11 cellular contexts compared by ENCODE assay signal in the genomic region with DNA sequence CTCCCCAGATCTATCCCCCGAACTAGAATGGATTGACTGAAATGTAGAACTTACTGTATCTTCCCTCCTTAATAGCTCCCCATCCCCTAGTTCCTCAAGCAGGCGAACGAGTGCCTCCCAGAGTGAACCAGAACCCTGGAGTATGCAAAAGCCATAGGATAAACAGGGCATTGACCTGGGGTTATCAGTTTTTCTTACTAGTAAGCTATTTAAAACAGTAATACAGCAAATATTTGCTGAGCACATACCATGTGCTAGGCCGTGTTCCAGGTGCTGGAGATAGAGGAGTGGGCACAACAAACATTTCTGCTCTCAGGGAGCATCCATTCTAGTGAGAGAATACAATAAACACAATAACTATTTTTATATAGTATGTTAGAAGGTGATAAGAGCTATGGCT. TPM values are rescaled to one million over a fixed set of nuclear protein-coding genes. Genes with fewer than 3 reads are reported as not detected.
DNase-seq lines count a peak whose midpoint lies in the region; ATAC-seq, FAIRE-seq and TF ChIP-seq lines count a peak whose summit lies in the region.
"Had no signal": no experiment of that assay in that cellular context is flagged by ENCODE, and none has a peak within 500 bp of the region (broad histone marks: within the 10 kb centered on the region; RNA-seq: fewer than 3 reads in every experiment).

No MANE protein-coding gene starts in this region.

- H3K4me1 ChIP-seq in Caco-2 = peaks cover 66% of the 10 kb centered on the region
- peaks cover 28% of the 10 kb centered on the region for H3K4me1 ChIP-seq in Karpas-422 (ENCODE audit: low read length)

- peak; percentile 61 to 75 for DNase-seq in Caco-2
- DNase-seq in Karpas-422 = no peak
- no peak for DNase-seq in astrocyte of the cerebellum (ENCODE audit: low read depth)
- no peak for DNase-seq in nephron progenitor cell
- no peak for DNase-seq in NCI-H2081 (lab: John Stamatoyannopoulos, UW)
- DNase-seq in RCC 7860 (ENCODE audit: low spot score) = no peak
- DNase-seq in NK-92 (lab: John Stamatoyannopoulos, UW; ENCODE audit: unreplicated experiment) = no peak
- DNase-seq: NCI-H1417 treated with DMSO at 0.1 percent for 48 hours; stimulated activated CD4-positive, alpha-beta T cell treated with anti-CD3 and anti-CD28 coated beads, Interleukin-15, amount 100 ng/mL, for 24 hours had no signal

- no peaks in the 10 kb centered on the region for H3K27me3 ChIP-seq in Caco-2 (replicated peaks; ENCODE audit: control insufficient read depth, insufficient read depth, low read length)
- H3K27me3 ChIP-seq in Karpas-422 (ENCODE audit: low read length) = no peaks in the 10 kb centered on the region
- H3K27me3 ChIP-seq: gastroesophageal sphincter had no signal

- H3K9me3 ChIP-seq in Caco-2 = peaks cover 5% of the 10 kb centered on the region; the same call in 1 of the 2 replicates
- no peaks in the 10 kb centered on the region for H3K9me3 ChIP-seq in Karpas-422 (ENCODE audit: low read length)
- H3K9me3 ChIP-seq: gastroesophageal sphincter had no signal

- no TSS peak for BruUV-seq in Caco-2 (replicated peaks; lab: Mats Ljungman, UMichigan)

- CTCF ChIA-PET in Caco-2 (lab: Charles Lee) = interaction anchor here (4.2 kb wide), 1 partner anchor 75 kb away, joined by 36 read pairs; no protein-coding TSS in a partner anchor

- H3K4me1 Mint-ChIP-seq in Caco-2 (ENCODE audit: low read depth, unreplicated experiment) (peaks cover 52% of the 10 kb centered on the region), nephron progenitor cell (peaks cover 67% of the 10 kb centered on the region)

- no peak for ATAC-seq in GM18520 (IDR thresholded peaks at IDR 0.05; ENCODE audit: unreplicated experiment)
- ATAC-seq: gastroesophageal sphincter had no signal

- in situ Hi-C loops in astrocyte of the cerebellum (cut with HindIII; ENCODE audit: low sequenced_read_pairs) = no loop called here

- peaks cover 95% of the 10 kb centered on the region for H3K79me2 ChIP-seq in Karpas-422 (ENCODE audit: low read length)

- POLR2A ChIA-PET in Caco-2 (lab: Charles Lee) = interaction anchor here (0.6 kb wide), 2 partner anchors 495 to 1224 kb away, joined by 3 to 5 read pairs; no protein-coding TSS in a partner anchor

- H3K4me3 Mint-ChIP-seq in Caco-2 (ENCODE audit: unreplicated experiment) = peak overlapping the region; percentile 75
- peak overlapping the region; percentile 95 for H3K4me3 Mint-ChIP-seq in nephron progenitor cell

- H3K4me3 ChIP-seq in Caco-2 (ENCODE audit: low read depth, low read length) = peak overlapping the region; percentile 98
- peak overlapping the region; percentile 79 for H3K4me3 ChIP-seq in Karpas-422 (ENCODE audit: low read length)
- H3K4me3 ChIP-seq in astrocyte of the cerebellum (ENCODE audit: low read depth, low read length) = peak overlapping the region; percentile 67

- no peak overlapping the region for H2AFZ ChIP-seq in Karpas-422 (ENCODE audit: low read length)

- H3K4me2 ChIP-seq in Karpas-422 (ENCODE audit: low read depth, low read length, poor library complexity, severe bottlenecking) = peak overlapping the region; percentile 85

- peak overlapping the region; percentile 84; the same call in 1 of the 2 replicates for H3K9ac ChIP-seq in Karpas-422 (ENCODE audit: low read length)

- TF ChIP-seq CTCF in Caco-2 (IDR thresholded peaks at IDR 0.05; ENCODE audit: insufficient read depth in 1 of 2, low read depth in 1 of 2, low read length in 1 of 2, severe bottlenecking in 1 of 2, unreplicated experiment in 1 of 2) (no peak), astrocyte of the cerebellum (IDR thresholded peaks at IDR 0.05; ENCODE audit: low read depth, low read length, missing control alignments) (no peak), nephron progenitor cell (IDR thresholded peaks at IDR 0.05) (no peak)

- peaks cover 6% of the 10 kb centered on the region; the same call in 1 of the 2 replicates for H3K36me3 ChIP-seq in Caco-2 (ENCODE audit: control insufficient read depth, insufficient read depth, low read length)
- H3K36me3 ChIP-seq in Karpas-422 (ENCODE audit: insufficient read depth, low read length) = peaks cover 48% of the 10 kb centered on the region

- FAIRE-seq in RCC 7860 (lab: Jason Lieb, UNC) = no peak

- H3K27me3 Mint-ChIP-seq in Caco-2 (ENCODE audit: insufficient read depth, unreplicated experiment) (no peaks in the 10 kb centered on the region), nephron progenitor cell (ENCODE audit: low read depth, poor library complexity) (peaks cover 6% of the 10 kb centered on the region)

- H3K27ac ChIP-seq in Karpas-422 (ENCODE audit: low read length) = no peak overlapping the region

- intact Hi-C loops in Caco-2 (cut with micrococcal nuclease; ENCODE audit: unreplicated experiment) = loop anchor here (2.0 kb wide), 2 partner anchors 29 to 75 kb away; no protein-coding TSS in a partner anchor

- H3K9me3 Mint-ChIP-seq in Caco-2 (ENCODE audit: unreplicated experiment) (peaks cover 9% of the 10 kb centered on the region), nephron progenitor cell (no peaks in the 10 kb centered on the region)

- H3K36me3 Mint-ChIP-seq in Caco-2 (ENCODE audit: insufficient read depth, unreplicated experiment) = peaks cover 69% of the 10 kb centered on the region
- peaks cover 48% of the 10 kb centered on the region for H3K36me3 Mint-ChIP-seq in nephron progenitor cell (ENCODE audit: low read depth)

- H3K27ac Mint-ChIP-seq in Caco-2 (ENCODE audit: unreplicated experiment) (peak overlapping the region; percentile 63), nephron progenitor cell (peak overlapping the region; percentile 5)

- no peaks in the 10 kb centered on the region for H4K20me1 ChIP-seq in Karpas-422 (ENCODE audit: insufficient read depth, low read depth, low read length)

- H3K9me2 ChIP-seq in Karpas-422 (replicated peaks; ENCODE audit: insufficient read depth, low read length) = no peaks in the 10 kb centered on the region

RNA-seq across cellular contexts. Expression of a gene that starts 1.8 kb away (rescaled TPM):
- total RNA-seq in Caco-2 (2022) = 192 and 230 TPM in 2 replicates
- 32.9 and 36.0 TPM in 2 replicates for total RNA-seq in Karpas-422 (2014; rRNA removed; shearing (Covaris generic); ENCODE audit: low replicate concordance)

RNA-seq across cellular contexts. Expression of a gene that starts 2.0 kb away (rescaled TPM):
- 11.5 and 15.2 TPM in 2 replicates for total RNA-seq in Caco-2 (2022)
- 27.8 and 41.2 TPM in 2 replicates for total RNA-seq in Karpas-422 (2014; rRNA removed; shearing (Covaris generic); ENCODE audit: low replicate concordance)

Comparison
In these comparisons a context has a peak if more than half of its experiments do, and no peak if none do; other contexts are left out.
1. DNase-seq: peak in Caco-2 (2 of 2); none in Karpas-422 (single experiment), astrocyte of the cerebellum (single experiment), nephron progenitor cell (single experiment), NCI-H2081 (0 of 2), RCC 7860 (single experiment) and NK-92 (single experiment).
2. Peak in every context shown above with its lines, with median percentiles within 50 percentile points of each other: H3K4me3 ChIP-seq.